29 cellular contexts compared by ENCODE assay signal in genomic region chr21:17524635-17525034, GRCh38.
"Had no signal": no experiment of that assay in that cellular context is flagged by ENCODE, and none has a peak within 500 bp of the region (broad histone marks: within the 10 kb centered on the region; RNA-seq: fewer than 3 reads in every experiment).

No MANE protein-coding gene starts in this region.

- H3K27ac Mint-ChIP-seq: natural killer cell; nephron; neural progenitor cell; stimulated activated memory B cell treated with anti-CD40 and anti-IgM and Interleukin-4, amounts not matched to agents 10 μg/mL and 1 μg/mL and 100 μg/mL, for 72 hours; stimulated activated naive CD8-positive, alpha-beta T cell treated with anti-CD3 and anti-CD28 coated beads, Interleukin-15, amount 100 ng/mL, for 72 hours had no signal

- H3K9me3 ChIP-seq: ovary, psoas muscle, spleen, thoracic aorta, thyroid gland, tibial nerve, upper lobe of left lung, vagina had no signal

- H2AFZ ChIP-seq: neural progenitor cell, parathyroid adenoma had no signal

- H3K4me3 ChIP-seq: neural progenitor cell, ovary, psoas muscle, skin epidermis, smooth muscle cell, spleen, thoracic aorta, thyroid gland, tibial nerve, upper lobe of left lung, vagina had no signal

- H3K36me3 Mint-ChIP-seq: natural killer cell; stimulated activated memory B cell treated with anti-CD40 and anti-IgM and Interleukin-4, amounts not matched to agents 10 μg/mL and 1 μg/mL and 100 μg/mL, for 72 hours had no signal

- FAIRE-seq: urothelium cell line had no signal

- H3K4me1 ChIP-seq: parathyroid adenoma, psoas muscle, spleen, tibial nerve, vagina had no signal

- H3K36me3 ChIP-seq: neural progenitor cell, ovary, spleen, thoracic aorta, thyroid gland, tibial nerve, upper lobe of left lung, vagina had no signal

- ATAC-seq: natural killer cell; psoas muscle; right cardiac atrium; sciatic nerve; stimulated activated memory B cell treated with anti-CD40 and anti-IgM and Interleukin-4, amounts not matched to agents 10 μg/mL and 1 μg/mL and 100 μg/mL, for 72 hours; stimulated activated naive CD8-positive, alpha-beta T cell treated with anti-CD3 and anti-CD28 coated beads, Interleukin-15, amount 100 ng/mL, for 72 hours; stimulated activated naive CD8-positive, alpha-beta T cell treated with anti-CD3 and anti-CD28 coated beads, Interleukin-15, Interleukin-2, amounts not matched to agents 100 U/mL and 50 U/mL, for 24 hours had no signal

- H3K27me3 ChIP-seq: neural progenitor cell, ovary, spleen, thyroid gland, tibial nerve, upper lobe of left lung, vagina had no signal

- H3K79me2 ChIP-seq: parathyroid adenoma had no signal

- H3K4me2 ChIP-seq: neural progenitor cell, smooth muscle cell had no signal

- DNase-seq: natural killer cell; occipital lobe; ovary; posterior cingulate gyrus; psoas muscle; right cardiac atrium; spleen; stimulated activated CD4-positive, alpha-beta T cell treated with anti-CD3 and anti-CD28 coated beads, Interleukin-12 subunit alpha, Interleukin-12 subunit beta, amount 100 ng/mL, for 4 hours; stimulated activated CD4-positive, alpha-beta T cell treated with anti-CD3 and anti-CD28 coated beads, Interleukin-1b, Interleukin-23, amount 100 ng/mL, for 48 hours; stimulated activated CD4-positive, alpha-beta T cell treated with anti-CD3 and anti-CD28 coated beads, Interleukin-4, amount 100 ng/mL, for 1 hour; stimulated activated CD4-positive, alpha-beta T cell treated with anti-CD3 and anti-CD28 coated beads, Interleukin-4, amount 100 ng/mL, for 4 hours; stimulated activated CD8-positive, alpha-beta memory T cell treated with anti-CD3 and anti-CD28 coated beads, Interleukin-4, amount 100 ng/mL, for 48 hours; stimulated activated naive CD4-positive, alpha-beta T cell; stimulated activated naive CD8-positive, alpha-beta T cell treated with anti-CD3 and anti-CD28 coated beads, Interleukin-15, amount 100 ng/mL, for 72 hours; stimulated activated naive CD8-positive, alpha-beta T cell treated with anti-CD3 and anti-CD28 coated beads, Interleukin-15, Interleukin-2, amounts not matched to agents 100 U/mL and 50 U/mL, for 24 hours; thyroid gland; upper lobe of left lung had no signal

- H3K9ac ChIP-seq: neural progenitor cell, parathyroid adenoma had no signal

- H3K4me3 Mint-ChIP-seq: natural killer cell; nephron; stimulated activated memory B cell treated with anti-CD40 and anti-IgM and Interleukin-4, amounts not matched to agents 10 μg/mL and 1 μg/mL and 100 μg/mL, for 72 hours; stimulated activated naive CD8-positive, alpha-beta T cell treated with anti-CD3 and anti-CD28 coated beads, Interleukin-15, amount 100 ng/mL, for 72 hours had no signal

- H3K4me1 Mint-ChIP-seq: natural killer cell; nephron; stimulated activated memory B cell treated with anti-CD40 and anti-IgM and Interleukin-4, amounts not matched to agents 10 μg/mL and 1 μg/mL and 100 μg/mL, for 72 hours; stimulated activated naive CD8-positive, alpha-beta T cell treated with anti-CD3 and anti-CD28 coated beads, Interleukin-15, amount 100 ng/mL, for 72 hours had no signal

- H3K27me3 Mint-ChIP-seq: progenitor cell of endocrine pancreas; stimulated activated memory B cell treated with anti-CD40 and anti-IgM and Interleukin-4, amounts not matched to agents 10 μg/mL and 1 μg/mL and 100 μg/mL, for 72 hours; stimulated activated naive CD8-positive, alpha-beta T cell treated with anti-CD3 and anti-CD28 coated beads, Interleukin-15, amount 100 ng/mL, for 72 hours had no signal

- H3K27ac ChIP-seq: neural progenitor cell, ovary, parathyroid adenoma, psoas muscle, skin epidermis, spleen, thoracic aorta, thyroid gland, tibial nerve, upper lobe of left lung, vagina had no signal

- H3K9me3 Mint-ChIP-seq: natural killer cell; nephron; stimulated activated memory B cell treated with anti-CD40 and anti-IgM and Interleukin-4, amounts not matched to agents 10 μg/mL and 1 μg/mL and 100 μg/mL, for 72 hours; stimulated activated naive CD8-positive, alpha-beta T cell treated with anti-CD3 and anti-CD28 coated beads, Interleukin-15, amount 100 ng/mL, for 72 hours had no signal
